In the genomic region with DNA sequence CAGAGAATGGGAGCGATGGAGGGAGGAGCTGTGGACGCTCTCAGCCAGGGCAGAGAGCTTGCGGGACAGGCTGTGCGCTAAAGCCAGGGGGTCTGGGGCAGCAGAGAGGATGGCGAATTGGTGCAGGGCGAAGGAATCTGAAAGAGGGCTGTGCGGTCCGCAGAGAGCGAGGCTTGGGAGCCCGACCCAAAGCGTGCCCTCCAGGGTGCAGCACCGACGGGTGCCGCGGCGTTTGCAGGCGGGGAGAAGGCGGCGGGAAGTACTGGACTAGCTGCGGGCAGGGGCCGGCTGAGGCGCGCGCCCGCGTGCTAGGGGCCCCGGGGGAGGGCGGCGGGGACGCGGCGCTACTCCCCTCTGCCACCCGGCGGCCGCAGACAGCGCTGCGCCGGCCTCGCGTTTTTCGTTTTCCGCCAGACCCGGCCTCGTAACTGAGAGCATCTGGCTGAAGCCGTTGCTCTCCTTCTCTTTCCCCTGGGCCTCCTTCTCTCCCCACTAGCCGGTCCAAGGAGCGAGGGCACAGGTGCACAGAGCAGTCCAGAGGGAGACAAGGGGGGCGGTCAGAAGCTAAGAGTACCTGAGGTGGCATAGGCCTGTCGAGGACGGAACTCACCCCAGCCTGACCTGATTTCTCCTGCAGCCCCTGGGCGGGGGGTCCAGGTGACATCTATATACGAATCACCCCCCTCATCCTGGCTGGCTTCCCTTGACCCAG, we compare ENCODE assay signal across 8 cellular contexts. TPM values are rescaled to one million over a fixed set of nuclear protein-coding genes. Genes with fewer than 3 reads are reported as not detected.
A peak's percentile ranks its signal among the peaks of the same experiment; 100 is the strongest.
DNase-seq lines count a peak whose midpoint lies in the region; ATAC-seq and TF ChIP-seq lines count a peak whose summit lies in the region.

No MANE protein-coding gene starts in this region.

- H2AFZ ChIP-seq in neural progenitor cell (replicated peaks): peak overlapping the region; percentile 98

- peaks cover 22% of the 10 kb centered on the region for H3K27me3 Mint-ChIP-seq in activated naive CD4-positive, alpha-beta T cell treated with anti-CD3 and anti-CD28 coated beads for 36 hours (ENCODE audit: low read depth)
- H3K27me3 Mint-ChIP-seq in neural progenitor cell (ENCODE audit: insufficient read depth, low read depth): peaks cover 19% of the 10 kb centered on the region

- H3K36me3 Mint-ChIP-seq in activated naive CD4-positive, alpha-beta T cell treated with anti-CD3 and anti-CD28 coated beads for 36 hours (ENCODE audit: low read depth): no peaks in the 10 kb centered on the region
- H3K36me3 Mint-ChIP-seq in neural progenitor cell: no peaks in the 10 kb centered on the region

- H3K9me3 ChIP-seq in neural progenitor cell (ENCODE audit: low read depth) (no peaks in the 10 kb centered on the region), thyroid gland (no peaks in the 10 kb centered on the region)

- no peak overlapping the region for H3K27ac ChIP-seq in 22Rv1
- H3K27ac ChIP-seq in neural progenitor cell: no peak overlapping the region
- no peak overlapping the region for H3K27ac ChIP-seq in thyroid gland

- H3K4me1 ChIP-seq in neural progenitor cell: no peaks in the 10 kb centered on the region
- peaks cover 9 to 20% of the 10 kb centered on the region in 2 donors for H3K4me1 ChIP-seq in thyroid gland

- H3K79me2 ChIP-seq in neural progenitor cell (ENCODE audit: low read depth): no peaks in the 10 kb centered on the region

- H3K27me3 ChIP-seq in neural progenitor cell: peaks cover 53% of the 10 kb centered on the region
- H3K27me3 ChIP-seq in thyroid gland: no peaks in the 10 kb centered on the region

- intact Hi-C loops in activated naive CD4-positive, alpha-beta T cell treated with anti-CD3 and anti-CD28 coated beads for 36 hours (cut with micrococcal nuclease): no loop called here
- intact Hi-C loops in thyroid gland (cut with DNase I): no loop called here

- H3K9me3 Mint-ChIP-seq in activated naive CD4-positive, alpha-beta T cell treated with anti-CD3 and anti-CD28 coated beads for 36 hours: no peaks in the 10 kb centered on the region
- no peaks in the 10 kb centered on the region for H3K9me3 Mint-ChIP-seq in neural progenitor cell

- H3F3A ChIP-seq in neural progenitor cell (ENCODE audit: low read depth): no peaks in the 10 kb centered on the region

- peaks cover 3% of the 10 kb centered on the region for H3K4me1 Mint-ChIP-seq in activated naive CD4-positive, alpha-beta T cell treated with anti-CD3 and anti-CD28 coated beads for 36 hours (ENCODE audit: low read depth)
- H3K4me1 Mint-ChIP-seq in neural progenitor cell: peaks cover 9% of the 10 kb centered on the region

- peak overlapping the region; percentile 56 for H3K4me3 ChIP-seq in neural progenitor cell
- peak overlapping the region in 2 of 3 donors; percentile 25 to 55 for H3K4me3 ChIP-seq in thyroid gland (replicated peaks in 1 of 3)

- no peak overlapping the region for H3K9ac ChIP-seq in neural progenitor cell

- no peak overlapping the region for H3K27ac Mint-ChIP-seq in activated naive CD4-positive, alpha-beta T cell treated with anti-CD3 and anti-CD28 coated beads for 36 hours
- H3K27ac Mint-ChIP-seq in neural progenitor cell: peak overlapping the region; percentile 66

- no peak for TF ChIP-seq POLR2A in thyroid gland (IDR thresholded peaks at IDR 0.05)

- ATAC-seq in GM19324 (IDR thresholded peaks at IDR 0.05; ENCODE audit: low FRiP score, unreplicated experiment): no peak

- DNase-seq in NCI-H526 (lab: John Stamatoyannopoulos, UW) (peak; percentile 20 to 81), germinal center (ENCODE audit: low spot score) (peak; percentile 83), neural progenitor cell (ENCODE audit: low spot score) (peak; percentile 91), thyroid gland (peak; percentile 57 to 67)
- peak; percentile 58 for DNase-seq in activated naive CD4-positive, alpha-beta T cell treated with anti-CD3 and anti-CD28 coated beads for 36 hours

- TF ChIP-seq CTCF in 22Rv1 (IDR thresholded peaks at IDR 0.05) (peak; percentile 98), GM12873 (IDR thresholded peaks at IDR 0.05; ENCODE audit: insufficient read depth, low read depth, low read length, missing control alignments) (peak; percentile 63), neural progenitor cell (IDR thresholded peaks at IDR 0.05) (peak; percentile 77), thyroid gland (IDR thresholded peaks at IDR 0.05) (peak in 5 of 6 experiments; percentile 28 to 98 (median 86))

- WGBS in thyroid gland, 2 donors: 22 to 24% methylated on average over 18 to 19 of the region's 52 CpGs

- no peaks in the 10 kb centered on the region for H4K20me1 ChIP-seq in neural progenitor cell (ENCODE audit: low read depth)

- peak overlapping the region; percentile 78 for H3K4me3 Mint-ChIP-seq in activated naive CD4-positive, alpha-beta T cell treated with anti-CD3 and anti-CD28 coated beads for 36 hours
- H3K4me3 Mint-ChIP-seq in neural progenitor cell: peak overlapping the region; percentile 87

- peak overlapping the region; percentile 88 for H3K4me2 ChIP-seq in neural progenitor cell

- CTCF ChIA-PET in activated naive CD4-positive, alpha-beta T cell treated with anti-CD3 and anti-CD28 coated beads for 36 hours (lab: Charles Lee): interaction anchor here (1.1 to 2.0 kb wide), 3 partner anchors 31 to 51 kb away, joined by 3 to 8 read pairs (median 3); no protein-coding TSS in a partner anchor

- H3K36me3 ChIP-seq in neural progenitor cell (no peaks in the 10 kb centered on the region), thyroid gland (no peaks in the 10 kb centered on the region)

RNA-seq across cellular contexts. Expression of a gene that starts 24.9 kb away (rescaled TPM):
- under 1 TPM in 1 of 2 experiments, not detected in 1; 0.21 TPM for total RNA-seq in activated naive CD4-positive, alpha-beta T cell treated with anti-CD3 and anti-CD28 coated beads for 36 hours
- 0.12 TPM in 1 of 2 replicates, not detected in the other for total RNA-seq in neural progenitor cell (ENCODE audit: low replicate concordance)
- total RNA-seq in thyroid gland: 10 to 100 TPM in 3 of 4 donors, 1 to 10 TPM in 1; 9.4 to 27.7 (median 18.3) TPM
